Comparison of ENCODE assay signal across 8 cellular contexts in genomic region chr2:43595603-43596412, GRCh38. TPM values are rescaled to one million over a fixed set of nuclear protein-coding genes. Genes with fewer than 3 reads are reported as not detected.
DNase-seq lines count a peak whose midpoint lies in the region; ATAC-seq and TF ChIP-seq lines count a peak whose summit lies in the region.

THADA (minus strand) TSS chr2:43596038; CDS start chr2:43592392, 3,646 bp downstream.

- peaks cover 34% of the 10 kb centered on the region for H3K4me1 Mint-ChIP-seq in activated CD4-positive, alpha-beta T cell treated with anti-CD3 and anti-CD28 coated beads for 36 hours

- intact Hi-C loops in activated CD4-positive, alpha-beta T cell treated with anti-CD3 and anti-CD28 coated beads for 36 hours (cut with DNase I, micrococcal nuclease) = loop anchor here (1.0 to 5.0 kb wide), 8 partner anchors 41 to 786 kb away; partner anchors contain the start of genes CAMKMT (in 1 of the 2), DYNC2LI1 (in 1 of the 2), PLEKHH2 (in 1 of the 2) and PPM1B (in 1 of the 2)

- CTCF ChIA-PET in activated CD4-positive, alpha-beta T cell treated with anti-CD3 and anti-CD28 coated beads for 36 hours (lab: Charles Lee) = interaction anchor here (0.5 to 2.5 kb wide), 10 partner anchors 9 to 1021 kb away, joined by 3 to 15 read pairs (median 4); no protein-coding TSS in a partner anchor

- peak; percentile 95 for DNase-seq in AML-193 (lab: John Stamatoyannopoulos, UW)
- DNase-seq in NCI-H510A treated with DMSO at 0.1 percent for 48 hours (lab: John Stamatoyannopoulos, UW) = peak; percentile 96
- peak; percentile 99 for DNase-seq in activated CD4-positive, alpha-beta T cell treated with anti-CD3 and anti-CD28 coated beads for 36 hours
- DNase-seq in choroid plexus epithelial cell (ENCODE audit: low read depth) = peak; percentile 100
- DNase-seq in kidney glomerular epithelial cell (lab: John Stamatoyannopoulos, UW) = peak; percentile 94
- peak; percentile 90 to 91 for DNase-seq in stimulated activated CD4-positive, alpha-beta T cell treated with anti-CD3 and anti-CD28 coated beads, Interleukin-1b, Interleukin-23, amount 100 ng/mL, for 1 hour (ENCODE audit: low read depth in 2 of 2)

- ATAC-seq in HG03439 (IDR thresholded peaks at IDR 0.05; ENCODE audit: unreplicated experiment) = peak; percentile 97
- peak; percentile 97 for ATAC-seq in activated CD4-positive, alpha-beta T cell treated with anti-CD3 and anti-CD28 coated beads for 36 hours

- peak within 1 kb of the TSS; percentile 96 for H3K4me3 ChIP-seq in choroid plexus epithelial cell (ENCODE audit: low read depth, low read length)

- no peaks in the 10 kb centered on the region for H3K9me3 Mint-ChIP-seq in activated CD4-positive, alpha-beta T cell treated with anti-CD3 and anti-CD28 coated beads for 36 hours (ENCODE audit: low read depth)

- H3K4me3 Mint-ChIP-seq in activated CD4-positive, alpha-beta T cell treated with anti-CD3 and anti-CD28 coated beads for 36 hours = peak within 1 kb of the TSS; percentile 89

- peaks cover 10% of the 10 kb centered on the region for H3K36me3 Mint-ChIP-seq in activated CD4-positive, alpha-beta T cell treated with anti-CD3 and anti-CD28 coated beads for 36 hours (ENCODE audit: low read depth)

- H3K27me3 Mint-ChIP-seq in activated CD4-positive, alpha-beta T cell treated with anti-CD3 and anti-CD28 coated beads for 36 hours = peaks cover 2% of the 10 kb centered on the region

- peak; percentile 98 for TF ChIP-seq POLR2A in GM19193 (IDR thresholded peaks at IDR 0.05; ENCODE audit: extremely low read depth, insufficient read depth, insufficient read length)

- no peak for TF ChIP-seq CTCF in choroid plexus epithelial cell (conservative IDR thresholded peaks at IDR 0.05; ENCODE audit: low read depth, low read length)

- H3K27ac Mint-ChIP-seq in activated CD4-positive, alpha-beta T cell treated with anti-CD3 and anti-CD28 coated beads for 36 hours = peak within 1 kb of the TSS; percentile 98

- POLR2A ChIA-PET in activated CD4-positive, alpha-beta T cell treated with anti-CD3 and anti-CD28 coated beads for 36 hours (lab: Charles Lee) = interaction anchor here (0.6 to 1.4 kb wide), 3 partner anchors 16 to 617 kb away, joined by 3 read pairs; no protein-coding TSS in a partner anchor

RNA-seq across cellular contexts. Expression of gene THADA, which starts in this region (rescaled TPM):
- total RNA-seq in activated CD4-positive, alpha-beta T cell treated with anti-CD3 and anti-CD28 coated beads for 36 hours = 10 to 100 TPM; 32.5 to 36.6 TPM

Comparison
In these comparisons a context has a peak if more than half of its experiments do, and no peak if none do; other contexts are left out.
1. Peak in every context shown above with its lines: DNase-seq, ATAC-seq and H3K4me3 ChIP-seq.